9 cellular contexts compared by ENCODE assay signal in the genomic region with DNA sequence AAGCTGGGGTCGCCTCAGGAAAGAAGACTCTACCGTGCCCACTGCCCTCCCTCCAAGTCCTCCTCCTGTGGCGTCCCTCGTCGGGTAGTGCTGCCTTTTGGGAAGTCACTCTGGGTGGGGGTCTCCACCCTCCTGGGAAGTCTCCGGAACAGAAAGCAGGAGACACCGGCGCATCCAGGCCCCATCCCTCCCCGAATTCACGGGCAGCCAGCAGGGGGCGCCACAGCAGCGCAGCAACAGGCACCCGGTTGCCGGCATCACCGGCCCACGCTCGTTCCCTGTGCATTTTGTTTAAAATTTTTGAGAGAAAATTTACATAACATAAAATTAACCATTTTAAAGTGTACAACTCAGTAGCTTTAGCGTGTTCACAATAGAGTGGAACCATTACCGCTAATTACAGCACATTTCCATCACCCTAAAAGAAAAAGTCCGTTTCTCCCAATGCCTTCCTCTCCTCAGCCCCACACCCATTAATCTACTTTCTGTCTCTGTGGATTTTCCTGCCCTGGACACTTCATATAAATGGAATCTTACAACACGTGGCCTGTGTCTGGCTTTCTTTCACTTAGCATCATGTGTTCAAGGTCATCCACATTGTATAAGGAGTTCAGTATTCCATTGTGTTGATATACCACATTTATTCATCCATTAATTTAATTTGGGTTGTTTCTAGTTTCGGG.
DNase-seq lines count a peak whose midpoint lies in the region; ATAC-seq, FAIRE-seq and TF ChIP-seq lines count a peak whose summit lies in the region.
"Had no signal": no experiment of that assay in that cellular context is flagged by ENCODE, and none has a peak within 500 bp of the region (broad histone marks: within the 10 kb centered on the region; RNA-seq: fewer than 3 reads in every experiment).

No MANE protein-coding gene starts in this region.

- in situ Hi-C loops in GM12878 (cut with MboI): no loop called here

- TF ChIP-seq RAD21 in GM12878 (IDR thresholded peaks at IDR 0.05; ENCODE audit: insufficient read depth, low read depth, low read length): peak; percentile 85

- H4K20me1 ChIP-seq in GM12878 (ENCODE audit: control insufficient read depth, insufficient read depth) (no peaks in the 10 kb centered on the region), keratinocyte (ENCODE audit: control insufficient read depth, extremely low read depth, insufficient read depth, low read length) (no peaks in the 10 kb centered on the region)

- FAIRE-seq in GM12878 (lab: Jason Lieb, UNC): no peak
- no peak for FAIRE-seq in keratinocyte (lab: Jason Lieb, UNC)
- FAIRE-seq: A204.1 had no signal

- no peak for TF ChIP-seq EP300 in GM12878 (IDR thresholded peaks at IDR 0.05; ENCODE audit: borderline replicate concordance in 1 of 2, control insufficient read depth in 1 of 2, low read depth in 2 of 2, low read length in 2 of 2)

- POLR2A ChIA-PET in GM12878 (lab: Charles Lee): no interaction called here

- H3K4me1 ChIP-seq in Peyer's patch (no peaks in the 10 kb centered on the region), GM12878 (ENCODE audit: control insufficient read depth, insufficient read depth, low read length) (no peaks in the 10 kb centered on the region), keratinocyte (ENCODE audit: control insufficient read depth, extremely low read depth, insufficient read depth, low read length) (peaks cover 36% of the 10 kb centered on the region)

- intact Hi-C loops in GM12878 (cut with micrococcal nuclease; ENCODE audit: unreplicated experiment): loop anchor here (1.0 kb wide), 1 partner anchor 86 kb away; no protein-coding TSS in a partner anchor

- no peaks in the 10 kb centered on the region for H3K9me3 ChIP-seq in Peyer's patch
- H3K9me3 ChIP-seq in GM12878 (replicated peaks; ENCODE audit: control insufficient read depth, insufficient read depth, low read length): no peaks in the 10 kb centered on the region; the same call in 2 of the 3 replicates
- H3K9me3 ChIP-seq in keratinocyte (ENCODE audit: control insufficient read depth, low read depth, low read length): no peaks in the 10 kb centered on the region

- DNase-seq in DMS53 (lab: John Stamatoyannopoulos, UW): peak; percentile 63
- DNase-seq in DMS53 treated with DMSO at 0.1 percent for 48 hours (lab: John Stamatoyannopoulos, UW; ENCODE audit: unreplicated experiment): no peak
- peak in 2 of 3 donors; percentile 65 to 66 for DNase-seq in Peyer's patch
- DNase-seq in GM12878 (ENCODE audit: low read depth, low spot score): no peak
- no peak for DNase-seq in keratinocyte (ENCODE audit: low read depth, low spot score)
- DNase-seq in stimulated activated CD4-positive, alpha-beta T cell treated with anti-CD3 and anti-CD28 coated beads, Interleukin-4, amount 100 ng/mL, for 4 hours: peak; percentile 6 to 42

- H3K9ac ChIP-seq in GM12878 (ENCODE audit: control insufficient read depth, insufficient read depth, low read length) (no peak overlapping the region), keratinocyte (ENCODE audit: control insufficient read depth, extremely low read depth, insufficient read depth, low read length) (peak overlapping the region; percentile 57)

- peaks cover 2% of the 10 kb centered on the region for H3K9me1 ChIP-seq in keratinocyte (ENCODE audit: control insufficient read depth, extremely low read depth, insufficient read depth, low read length)

- peak overlapping the region in 2 of 4 donors; percentile 13 to 27 for H3K4me3 ChIP-seq in Peyer's patch
- H3K4me3 ChIP-seq in GM12878: no peak overlapping the region
- H3K4me3 ChIP-seq in keratinocyte (ENCODE audit: control insufficient read depth in 2 of 3, extremely low read depth in 1 of 3, insufficient read depth in 2 of 3, low read depth in 1 of 3, low read length in 3 of 3): peak overlapping the region in 2 of 3 experiments; percentile 19 to 51

- TF ChIP-seq CTCF in Peyer's patch (IDR thresholded peaks at IDR 0.05) (peak; percentile 9 to 61 (median 58)), GM12878 (IDR thresholded peaks at IDR 0.05 in 2 of 3, conservative IDR thresholded peaks at IDR 0.05 in 1 of 3; ENCODE audit: control insufficient read depth in 2 of 3, extremely low read depth in 1 of 3, insufficient read depth in 1 of 3, low read depth in 3 of 3, low read length in 3 of 3) (peak; percentile 83 to 93 (median 83)), keratinocyte (optimal IDR thresholded peaks at IDR 0.05 in 1 of 3, IDR thresholded peaks at IDR 0.05 in 1 of 3, conservative IDR thresholded peaks at IDR 0.05 in 1 of 3; ENCODE audit: extremely low read depth in 1 of 3, insufficient read depth in 2 of 3, low read length in 3 of 3) (peak in 2 of 3 experiments; percentile 89 to 96)

- CTCF ChIA-PET in GM12878 (lab: Yijun Ruan, JAX): interaction anchor here (0.7 to 4.6 kb wide), 15 partner anchors 10 to 89 kb away, joined by 3 to 55 read pairs (median 8); a partner anchor contains a TSS

- ATAC-seq in GM12878: peak; percentile 87
- ATAC-seq in HG03460 (IDR thresholded peaks at IDR 0.05; ENCODE audit: unreplicated experiment): no peak
- no peak for ATAC-seq in GM19455 (IDR thresholded peaks at IDR 0.05; ENCODE audit: unreplicated experiment)

- no peaks in the 10 kb centered on the region for H3K36me3 ChIP-seq in Peyer's patch
- H3K36me3 ChIP-seq in GM12878 (ENCODE audit: control insufficient read depth in 2 of 2, insufficient read depth in 2 of 2, low read length in 1 of 2): no peaks in the 10 kb centered on the region
- H3K36me3 ChIP-seq in keratinocyte (ENCODE audit: control insufficient read depth in 2 of 2, extremely low read depth in 1 of 2, insufficient read depth in 2 of 2, low read length in 2 of 2): peaks cover 0 to 2% of the 10 kb centered on the region in 2 experiments

- H3K27me3 ChIP-seq in Peyer's patch (no peaks in the 10 kb centered on the region), GM12878 (replicated peaks in 1 of 2; ENCODE audit: control insufficient read depth in 2 of 2, insufficient read depth in 2 of 2, low read length in 1 of 2) (no peaks in the 10 kb centered on the region), keratinocyte (ENCODE audit: control insufficient read depth, extremely low read depth, insufficient read depth, low read length) (no peaks in the 10 kb centered on the region)

- H3K4me2 ChIP-seq in GM12878 (ENCODE audit: control insufficient read depth, insufficient read depth) (0 out of 2 replicates have a peak overlapping the region, but pooled peaks have one; percentile 25), keratinocyte (ENCODE audit: control insufficient read depth, extremely low read depth, insufficient read depth, low read depth, low read length) (peak overlapping the region; percentile 79)

- no peaks in the 10 kb centered on the region for H3K79me2 ChIP-seq in GM12878 (ENCODE audit: control insufficient read depth, insufficient read depth, low read length)
- H3K79me2 ChIP-seq in keratinocyte (ENCODE audit: control insufficient read depth, insufficient read depth, low read length): peaks cover 10% of the 10 kb centered on the region

- H3K27ac ChIP-seq in Peyer's patch: no peak overlapping the region
- H3K27ac ChIP-seq in GM12878 (ENCODE audit: control insufficient read depth, insufficient read depth): no peak overlapping the region
- peak overlapping the region; percentile 58 for H3K27ac ChIP-seq in keratinocyte (ENCODE audit: control insufficient read depth, insufficient read depth, low read length)

- no peak overlapping the region for H2AFZ ChIP-seq in GM12878 (ENCODE audit: control insufficient read depth, low read depth, low read length)
- peak overlapping the region; percentile 61 for H2AFZ ChIP-seq in keratinocyte (ENCODE audit: control insufficient read depth, low read length)

- dilution Hi-C loops in keratinocyte (cut with MboI; ENCODE audit: extremely low pct_ligation_motif_present, low sequenced_read_pairs): no loop called here

- RAD21 ChIA-PET in GM12878 (lab: Charles Lee; ENCODE audit: unreplicated experiment): interaction anchor here (1.0 to 1.7 kb wide), 7 partner anchors 9 to 87 kb away, joined by 3 to 30 read pairs (median 6); no protein-coding TSS in a partner anchor

- no peak for TF ChIP-seq POLR2A in Peyer's patch (IDR thresholded peaks at IDR 0.05)
- no peak for TF ChIP-seq POLR2A in GM12878 (IDR thresholded peaks at IDR 0.05; ENCODE audit: low read depth, low read length)

- no TSS peak for BruUV-seq in GM12878 (replicated peaks; lab: Mats Ljungman, UMichigan)

- 15% methylated on average over 22 of the region's 22 CpGs for WGBS in GM12878 (ENCODE audit: insufficient coverage, insufficient replicate concordance, low lambda C conversion rate, missing lambda C conversion rate)

- SMC1A ChIA-PET in GM12878 (lab: Charles Lee; ENCODE audit: uncharacterized antibody, unreplicated experiment): interaction anchor here (1.2 to 4.7 kb wide), 6 partner anchors 39 to 88 kb away, joined by 4 to 34 read pairs (median 6); no protein-coding TSS in a partner anchor

TF ChIP-seq in GM12878, 131 proteins besides CTCF, POLR2A, EP300 and RAD21:
- peak; percentile 84 for TF ChIP-seq SMC3 (IDR thresholded peaks at IDR 0.05; ENCODE audit: borderline replicate concordance, low read length)
- no peak for TF ChIP-seq ASH2L (IDR thresholded peaks at IDR 0.05; ENCODE audit: borderline replicate concordance, low read depth)
- peak; percentile 61; the same call in 1 of the 2 replicates for TF ChIP-seq YY1 (IDR thresholded peaks at IDR 0.05; ENCODE audit: low read depth, low read length)
- TF ChIP-seq IKZF1 (conservative IDR thresholded peaks at IDR 0.05): peak; percentile 32; the same call in 1 of the 2 replicates
- 0 out of 2 replicates have a peak, but pooled peaks have one; percentile 31 for TF ChIP-seq NBN (IDR thresholded peaks at IDR 0.05)
- TF ChIP-seq TARDBP (IDR thresholded peaks at IDR 0.05; ENCODE audit: borderline replicate concordance): no peak

Comparison
In these comparisons a context has a peak if more than half of its experiments do, and no peak if none do; other contexts are left out.
1. DNase-seq: peak in DMS53 (single experiment), Peyer's patch (2 of 3) and stimulated activated CD4-positive, alpha-beta T cell treated with anti-CD3 and anti-CD28 coated beads, Interleukin-4, amount 100 ng/mL, for 4 hours (2 of 2); none in DMS53 treated with DMSO at 0.1 percent for 48 hours (single experiment), GM12878 (single experiment) and keratinocyte (single experiment).
2. Peak in every context shown above with its lines, with median percentiles within 50 percentile points of each other: CTCF ChIP-seq.